ENCODE assay signal across 30 cellular contexts in the genomic region with DNA sequence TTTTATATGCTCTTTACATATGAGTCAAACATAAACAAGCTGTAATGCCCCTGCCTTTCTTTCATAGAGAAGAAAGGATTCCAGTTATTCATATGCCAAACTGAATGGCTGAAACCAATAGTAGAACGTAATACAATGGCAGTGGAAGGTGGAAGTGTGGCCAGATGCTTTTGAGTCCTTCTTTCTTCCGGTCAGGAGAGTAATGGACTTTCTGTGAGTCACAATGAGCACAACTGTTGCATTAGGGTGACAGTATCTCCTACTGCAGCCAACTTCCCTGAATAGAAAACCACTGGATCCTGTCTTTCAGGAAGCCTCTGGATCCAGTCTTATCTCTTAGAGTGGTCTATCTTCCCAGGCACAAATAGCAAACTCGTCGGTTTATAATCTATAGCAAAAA.
DNase-seq lines count a peak whose midpoint lies in the region; ATAC-seq and TF ChIP-seq lines count a peak whose summit lies in the region.
"Had no signal": no experiment of that assay in that cellular context is flagged by ENCODE, and none has a peak within 500 bp of the region (broad histone marks: within the 10 kb centered on the region; RNA-seq: fewer than 3 reads in every experiment).

No MANE protein-coding gene starts in this region.

- 79% methylated on average over 4 of the region's 4 CpGs for WGBS in suprapubic skin

- TF ChIP-seq CTCF in fibroblast of mammary gland (conservative IDR thresholded peaks at IDR 0.05; ENCODE audit: control insufficient read depth, insufficient read depth, low read depth, low read length) (no peak), suprapubic skin (IDR thresholded peaks at IDR 0.05) (no peak)

- no peak for TF ChIP-seq POLR2A in suprapubic skin (IDR thresholded peaks at IDR 0.05)

- no peak for ATAC-seq in GM21423 (IDR thresholded peaks at IDR 0.05; ENCODE audit: unreplicated experiment)
- no peak for ATAC-seq in stimulated activated naive CD8-positive, alpha-beta T cell treated with anti-CD3 and anti-CD28 coated beads, Interleukin-15, Interleukin-2, amounts not matched to agents 100 U/mL and 50 U/mL, for 24 hours

- no peak overlapping the region for H3K27ac ChIP-seq in suprapubic skin
- H3K27ac ChIP-seq: cardiac muscle cell, skin epidermis, VCaP had no signal

- H3K27me3 ChIP-seq in suprapubic skin = no peaks in the 10 kb centered on the region
- H3K27me3 ChIP-seq: BE2C, cardiac muscle cell had no signal

- H3K4me3 ChIP-seq in fibroblast of mammary gland (ENCODE audit: control insufficient read depth, low read depth, low read length) (no peak overlapping the region), suprapubic skin (no peak overlapping the region)
- H3K4me3 ChIP-seq: cardiac muscle cell, skin epidermis had no signal

- H3K9me3 ChIP-seq in suprapubic skin = no peaks in the 10 kb centered on the region
- H3K9me3 ChIP-seq: BE2C, Caco-2 had no signal

- no peak for TF ChIP-seq EP300 in suprapubic skin (IDR thresholded peaks at IDR 0.05)

- no peaks in the 10 kb centered on the region for H3K36me3 ChIP-seq in suprapubic skin
- H3K36me3 ChIP-seq: BE2C, cardiac muscle cell had no signal

- DNase-seq in A172 (ENCODE audit: low spot score) = peak; percentile 51
- peak; percentile 34 for DNase-seq in HCEC 1CT
- peak; percentile 57 for DNase-seq in RKO (ENCODE audit: low spot score)
- peak; percentile 31 for DNase-seq in fibroblast of mammary gland (ENCODE audit: low read depth)
- DNase-seq in stimulated activated naive CD8-positive, alpha-beta T cell treated with anti-CD3 and anti-CD28 coated beads, Interleukin-15, Interleukin-2, amounts not matched to agents 100 U/mL and 50 U/mL, for 24 hours = no peak
- no peak for DNase-seq in C1 segment of cervical spinal cord (lab: John Stamatoyannopoulos, UW)
- DNase-seq in suprapubic skin (ENCODE audit: low spot score in 2 of 2) = no peak
- DNase-seq: activated CD4-positive, alpha-beta T cell treated with anti-CD3 and anti-CD28 coated beads, Interleukin-2, amount 10 ng/mL, durations not matched to agents 24 days and 14 days; activated naive CD4-positive, alpha-beta T cell treated with anti-CD3 and anti-CD28 coated beads, Interleukin-2, amount 10 ng/mL, durations not matched to agents 7 days and 5 days; amniotic stem cell; BE2C; Caco-2; cortex of kidney; DMS79 treated with DMSO at 0.1 percent for 48 hours; head of caudate nucleus; KG1; mammary epithelial cell; naive B cell; NCI-H187; NCI-H2171 treated with DMSO at 0.1 percent for 48 hours; NCI-H526 treated with DMSO at 0.1 percent for 48 hours; occipital lobe; RPMI8226; stimulated activated CD4-positive, alpha-beta T cell treated with anti-CD3 and anti-CD28 coated beads, Interleukin-2, amount 100 ng/mL, for 24 hours; substantia nigra; T-helper 2 cell had no signal

- H3K4me1 ChIP-seq in suprapubic skin = no peaks in the 10 kb centered on the region
- H3K4me1 ChIP-seq: BE2C had no signal

Comparison
In these comparisons a context has a peak if more than half of its experiments do, and no peak if none do; other contexts are left out.
1. DNase-seq: peak in A172 (single experiment), HCEC 1CT (single experiment), RKO (single experiment) and fibroblast of mammary gland (single experiment); none in stimulated activated naive CD8-positive, alpha-beta T cell treated with anti-CD3 and anti-CD28 coated beads, Interleukin-15, Interleukin-2, amounts not matched to agents 100 U/mL and 50 U/mL, for 24 hours (single experiment), C1 segment of cervical spinal cord (0 of 14) and suprapubic skin (0 of 2).